39 cellular contexts compared by ENCODE assay signal in genomic region chr7:94871132-94871531, GRCh38. TPM values are rescaled to one million over a fixed set of nuclear protein-coding genes. Genes with fewer than 3 reads are reported as not detected.
"Had no signal": no experiment of that assay in that cellular context is flagged by ENCODE, and none has a peak within 500 bp of the region (broad histone marks: within the 10 kb centered on the region; RNA-seq: fewer than 3 reads in every experiment).

No MANE protein-coding gene starts in this region.

- H3K4me1 ChIP-seq: adrenal gland, ascending aorta, body of pancreas had no signal

- H3K36me3 ChIP-seq: adrenal gland, ascending aorta, brain microvascular endothelial cell, cardiac muscle cell had no signal

- H3K4me3 ChIP-seq: adrenal gland, ascending aorta, body of pancreas, cardiac muscle cell had no signal

- H3K27me3 Mint-ChIP-seq: activated naive CD4-positive, alpha-beta T cell treated with anti-CD3 and anti-CD28 coated beads, Interleukin-2, amount 10 ng/mL, durations not matched to agents 7 days and 5 days; activated naive CD8-positive, alpha-beta T cell; activated naive CD8-positive, alpha-beta T cell treated with anti-CD3 and anti-CD28 coated beads, Interleukin-2, amount 10 ng/mL, durations not matched to agents 7 days and 5 days; activated T-helper 17 cell treated with anti-CD3 and anti-CD28 coated beads, Interleukin-2, amount 50 U/mL, for 72 hours; brain; central memory CD8-positive, alpha-beta T cell had no signal

- ATAC-seq: activated naive CD4-positive, alpha-beta T cell treated with anti-CD3 and anti-CD28 coated beads, Interleukin-2, amount 50 U/mL, for 72 hours; activated naive CD8-positive, alpha-beta T cell treated with anti-CD3 and anti-CD28 coated beads, Interleukin-2, amount 50 U/mL, for 24 hours; activated T-cell treated with anti-CD3 and anti-CD28 coated beads, Interleukin-2, amount 50 U/mL, for 4 hours; activated T-cell treated with anti-CD3 and anti-CD28 coated beads, Interleukin-2, amount 50 U/mL, for 72 hours; activated T-helper 17 cell treated with anti-CD3 and anti-CD28 coated beads, Interleukin-2, amount 50 U/mL, for 72 hours; body of pancreas had no signal

- H3K4me3 Mint-ChIP-seq: activated naive CD4-positive, alpha-beta T cell treated with anti-CD3 and anti-CD28 coated beads for 36 hours; activated naive CD4-positive, alpha-beta T cell treated with anti-CD3 and anti-CD28 coated beads, Interleukin-2, amount 10 ng/mL, durations not matched to agents 7 days and 5 days; activated naive CD4-positive, alpha-beta T cell treated with anti-CD3 and anti-CD28 coated beads, Interleukin-2, amount 50 U/mL, for 24 hours; activated naive CD8-positive, alpha-beta T cell; activated naive CD8-positive, alpha-beta T cell treated with anti-CD3 and anti-CD28 coated beads for 36 hours; activated naive CD8-positive, alpha-beta T cell treated with anti-CD3 and anti-CD28 coated beads, Interleukin-2, amount 10 ng/mL, durations not matched to agents 7 days and 5 days; activated naive CD8-positive, alpha-beta T cell treated with anti-CD3 and anti-CD28 coated beads, Interleukin-2, amount 50 U/mL, for 24 hours; activated T-cell treated with anti-CD3 and anti-CD28 coated beads, Interleukin-2, amount 50 U/mL, for 24 hours; activated T-cell treated with anti-CD3 and anti-CD28 coated beads, Interleukin-2, amount 50 U/mL, for 4 hours; activated T-cell treated with anti-CD3 and anti-CD28 coated beads, Interleukin-2, amount 50 U/mL, for 72 hours; activated T-helper 1 cell treated with anti-CD3 and anti-CD28 coated beads, Interleukin-12 subunit alpha, Interleukin-12 subunit beta, Interleukin-2, Interleukin-4 antibody, amounts not matched to agents 30 ng/mL and 10 ng/mL and 1 ng/mL, durations not matched to agents 14 hours and 24 hours and 36 hours; activated T-helper 17 cell treated with anti-CD3 and anti-CD28 coated beads, Interleukin-2, amount 50 U/mL, for 72 hours; brain; central memory CD8-positive, alpha-beta T cell had no signal

- H3K9me3 Mint-ChIP-seq: activated naive CD4-positive, alpha-beta T cell treated with anti-CD3 and anti-CD28 coated beads, Interleukin-2, amount 10 ng/mL, durations not matched to agents 7 days and 5 days; activated naive CD4-positive, alpha-beta T cell treated with anti-CD3 and anti-CD28 coated beads, Interleukin-2, amount 50 U/mL, for 24 hours; activated naive CD8-positive, alpha-beta T cell treated with anti-CD3 and anti-CD28 coated beads for 36 hours; activated naive CD8-positive, alpha-beta T cell treated with anti-CD3 and anti-CD28 coated beads, Interleukin-2, amount 10 ng/mL, durations not matched to agents 7 days and 5 days; activated T-cell treated with anti-CD3 and anti-CD28 coated beads, Interleukin-2, amount 50 U/mL, for 24 hours; activated T-cell treated with anti-CD3 and anti-CD28 coated beads, Interleukin-2, amount 50 U/mL, for 4 hours; activated T-cell treated with anti-CD3 and anti-CD28 coated beads, Interleukin-2, amount 50 U/mL, for 72 hours; activated T-helper 1 cell treated with anti-CD3 and anti-CD28 coated beads, Interleukin-12 subunit alpha, Interleukin-12 subunit beta, Interleukin-2, Interleukin-4 antibody, amounts not matched to agents 30 ng/mL and 10 ng/mL and 1 ng/mL, durations not matched to agents 14 hours and 24 hours and 36 hours; activated T-helper 17 cell treated with anti-CD3 and anti-CD28 coated beads, Interleukin-2, amount 50 U/mL, for 72 hours; activated T-helper 2 cell treated with anti-CD3 and anti-CD28 coated beads, Interferon-gamma antibody, Interleukin-2, Interleukin-4, amounts not matched to agents 10 μg/mL and 5 μg/mL and 100 μg/mL, durations not matched to agents 14 hours and 24 hours and 36 hours had no signal

- FAIRE-seq: astrocyte, bronchial epithelial cell had no signal

- H3K27ac ChIP-seq: adrenal gland, ascending aorta, body of pancreas, brain microvascular endothelial cell, cardiac muscle cell had no signal

- H3K9me3 ChIP-seq: adrenal gland, ascending aorta, body of pancreas had no signal

- H3K4me1 Mint-ChIP-seq: activated naive CD4-positive, alpha-beta T cell treated with anti-CD3 and anti-CD28 coated beads, Interleukin-2, amount 10 ng/mL, durations not matched to agents 7 days and 5 days; activated naive CD4-positive, alpha-beta T cell treated with anti-CD3 and anti-CD28 coated beads, Interleukin-2, amount 50 U/mL, for 24 hours; activated naive CD8-positive, alpha-beta T cell treated with anti-CD3 and anti-CD28 coated beads for 36 hours; activated naive CD8-positive, alpha-beta T cell treated with anti-CD3 and anti-CD28 coated beads, Interleukin-2, amount 10 ng/mL, durations not matched to agents 7 days and 5 days; activated naive CD8-positive, alpha-beta T cell treated with anti-CD3 and anti-CD28 coated beads, Interleukin-2, amount 50 U/mL, for 24 hours; activated T-helper 17 cell treated with anti-CD3 and anti-CD28 coated beads, Interleukin-2, amount 50 U/mL, for 72 hours; brain; central memory CD8-positive, alpha-beta T cell had no signal

- H3K27me3 ChIP-seq: adrenal gland, ascending aorta, body of pancreas, brain microvascular endothelial cell, cardiac muscle cell had no signal

- H3K27ac Mint-ChIP-seq: activated naive CD4-positive, alpha-beta T cell treated with anti-CD3 and anti-CD28 coated beads for 36 hours; activated naive CD4-positive, alpha-beta T cell treated with anti-CD3 and anti-CD28 coated beads, Interleukin-2, amount 10 ng/mL, durations not matched to agents 7 days and 5 days; activated naive CD4-positive, alpha-beta T cell treated with anti-CD3 and anti-CD28 coated beads, Interleukin-2, amount 50 U/mL, for 24 hours; activated naive CD4-positive, alpha-beta T cell treated with anti-CD3 and anti-CD28 coated beads, Interleukin-2, amount 50 U/mL, for 72 hours; activated naive CD8-positive, alpha-beta T cell; activated naive CD8-positive, alpha-beta T cell treated with anti-CD3 and anti-CD28 coated beads for 36 hours; activated naive CD8-positive, alpha-beta T cell treated with anti-CD3 and anti-CD28 coated beads, Interleukin-2, amount 10 ng/mL, durations not matched to agents 7 days and 5 days; activated naive CD8-positive, alpha-beta T cell treated with anti-CD3 and anti-CD28 coated beads, Interleukin-2, amount 50 U/mL, for 24 hours; activated T-cell treated with anti-CD3 and anti-CD28 coated beads, Interleukin-2, amount 50 U/mL, for 24 hours; activated T-cell treated with anti-CD3 and anti-CD28 coated beads, Interleukin-2, amount 50 U/mL, for 72 hours; activated T-helper 1 cell treated with anti-CD3 and anti-CD28 coated beads, Interleukin-12 subunit alpha, Interleukin-12 subunit beta, Interleukin-2, Interleukin-4 antibody, amounts not matched to agents 30 ng/mL and 10 ng/mL and 1 ng/mL, durations not matched to agents 14 hours and 24 hours and 36 hours; activated T-helper 17 cell treated with anti-CD3 and anti-CD28 coated beads, Interleukin-2, amount 50 U/mL, for 72 hours; activated T-helper 2 cell treated with anti-CD3 and anti-CD28 coated beads, Interferon-gamma antibody, Interleukin-2, Interleukin-4, amounts not matched to agents 10 μg/mL and 5 μg/mL and 100 μg/mL, durations not matched to agents 14 hours and 24 hours and 36 hours; brain had no signal

- H3K36me3 Mint-ChIP-seq: activated naive CD4-positive, alpha-beta T cell treated with anti-CD3 and anti-CD28 coated beads, Interleukin-2, amount 10 ng/mL, durations not matched to agents 7 days and 5 days; activated naive CD4-positive, alpha-beta T cell treated with anti-CD3 and anti-CD28 coated beads, Interleukin-2, amount 50 U/mL, for 24 hours; activated naive CD4-positive, alpha-beta T cell treated with anti-CD3 and anti-CD28 coated beads, Interleukin-2, amount 50 U/mL, for 72 hours; activated naive CD8-positive, alpha-beta T cell; activated naive CD8-positive, alpha-beta T cell treated with anti-CD3 and anti-CD28 coated beads for 36 hours; activated naive CD8-positive, alpha-beta T cell treated with anti-CD3 and anti-CD28 coated beads, Interleukin-2, amount 10 ng/mL, durations not matched to agents 7 days and 5 days; brain had no signal

- DNase-seq: activated effector memory CD4-positive, alpha-beta T cell treated with anti-CD3 and anti-CD28 coated beads, Interleukin-2, amount 50 U/mL, for 16 hours; activated effector memory CD4-positive, alpha-beta T cell treated with Interleukin-2 at 50 U/mL for 16 hours; activated gamma-delta T cell; activated gamma-delta T cell treated with Interleukin-2 at 50 U/mL for 16 hours; activated naive CD4-positive, alpha-beta T cell; activated naive CD4-positive, alpha-beta T cell treated with anti-CD3 and anti-CD28 coated beads for 36 hours; activated naive CD4-positive, alpha-beta T cell treated with anti-CD3 and anti-CD28 coated beads, Interleukin-2, amount 10 ng/mL, durations not matched to agents 7 days and 5 days; activated naive CD4-positive, alpha-beta T cell treated with anti-CD3 and anti-CD28 coated beads, Interleukin-2, amount 50 U/mL, for 16 hours; activated naive CD4-positive, alpha-beta T cell treated with Interleukin-2 at 50 U/mL for 16 hours; activated naive CD8-positive, alpha-beta T cell treated with anti-CD3 and anti-CD28 coated beads for 36 hours; activated naive CD8-positive, alpha-beta T cell treated with anti-CD3 and anti-CD28 coated beads, Interleukin-2, amount 10 ng/mL, durations not matched to agents 7 days and 5 days; activated naive CD8-positive, alpha-beta T cell treated with anti-CD3 and anti-CD28 coated beads, Interleukin-2, amount 50 U/mL, for 24 hours; activated T-cell treated with anti-CD3 and anti-CD28 coated beads, Interleukin-2, amount 50 U/mL, for 1 hour; activated T-cell treated with anti-CD3 and anti-CD28 coated beads, Interleukin-2, amount 50 U/mL, for 24 hours; activated T-cell treated with anti-CD3 and anti-CD28 coated beads, Interleukin-2, amount 50 U/mL, for 4 hours; activated T-cell treated with anti-CD3 and anti-CD28 coated beads, Interleukin-2, amount 50 U/mL, for 48 hours; activated T-cell treated with anti-CD3 and anti-CD28 coated beads, Interleukin-2, amount 50 U/mL, for 72 hours; adrenal gland; amniotic stem cell; amygdala; anterior cingulate cortex; aorta; body of pancreas; brain microvascular endothelial cell; caudate nucleus; central memory CD4-positive, alpha-beta T cell; cerebellar nuclear complex had no signal

RNA-seq across cellular contexts. Expression of gene PPP1R9A, which starts 36.3 kb away (rescaled TPM):
- total RNA-seq: activated naive CD4-positive, alpha-beta T cell treated with anti-CD3 and anti-CD28 coated beads for 36 hours; activated naive CD4-positive, alpha-beta T cell treated with anti-CD3 and anti-CD28 coated beads, Interleukin-2, amount 50 U/mL, for 72 hours; activated T-helper 1 cell treated with anti-CD3 and anti-CD28 coated beads, Interleukin-12 subunit alpha, Interleukin-12 subunit beta, Interleukin-2, Interleukin-4 antibody, amounts not matched to agents 30 ng/mL and 10 ng/mL and 1 ng/mL, durations not matched to agents 14 hours and 24 hours and 36 hours; activated T-helper 17 cell treated with anti-CD3 and anti-CD28 coated beads, Interleukin-2, amount 50 U/mL, for 72 hours; activated T-helper 2 cell treated with anti-CD3 and anti-CD28 coated beads, Interferon-gamma antibody, Interleukin-2, Interleukin-4, amounts not matched to agents 10 μg/mL and 5 μg/mL and 100 μg/mL, durations not matched to agents 14 hours and 24 hours and 36 hours had no signal
